ENCODE assay signal across 8 cellular contexts in genomic region chr5:154520861-154521453, GRCh38. TPM values are rescaled to one million over a fixed set of nuclear protein-coding genes. Genes with fewer than 3 reads are reported as not detected.
DNase-seq lines count a peak whose midpoint lies in the region; ATAC-seq, FAIRE-seq and TF ChIP-seq lines count a peak whose summit lies in the region.
"Had no signal": no experiment of that assay in that cellular context is flagged by ENCODE, and none has a peak within 500 bp of the region (broad histone marks: within the 10 kb centered on the region; RNA-seq: fewer than 3 reads in every experiment).

No MANE protein-coding gene starts in this region.

- no peak for FAIRE-seq in HTR-8/SVneo (lab: Jason Lieb, UNC)

- POLR2A ChIA-PET in WTC11 (lab: Charles Lee) = interaction anchor here (0.6 to 1.4 kb wide), 4 partner anchors 10 to 507 kb away, joined by 3 to 5 read pairs (median 4); no protein-coding TSS in a partner anchor

- H3K27me3 Mint-ChIP-seq in WTC11 (ENCODE audit: low read depth) = peaks cover 32% of the 10 kb centered on the region

- no peaks in the 10 kb centered on the region for H3K36me3 Mint-ChIP-seq in WTC11

- ATAC-seq in WTC11 = peak; percentile 95
- ATAC-seq in HG02981 (IDR thresholded peaks at IDR 0.05; ENCODE audit: unreplicated experiment) = no peak

- peaks cover 22% of the 10 kb centered on the region for H3K4me1 Mint-ChIP-seq in WTC11

- H3K27ac Mint-ChIP-seq in WTC11 = peak overlapping the region; percentile 92

- CTCF ChIA-PET in WTC11 (lab: Charles Lee) = interaction anchor here (0.6 to 3.6 kb wide), 54 partner anchors 9 to 449 kb away, joined by 3 to 82 read pairs (median 5); partner anchors contain the start of genes CNOT8, FAXDC2, GALNT10 and HAND1

- peak; percentile 96 for DNase-seq in ELF-1 (ENCODE audit: low read depth, low spot score)
- peak; percentile 67 for DNase-seq in HTR-8/SVneo (ENCODE audit: insufficient read length, low spot score)
- DNase-seq in WTC11 (ENCODE audit: low spot score) = peak; percentile 91
- peak; percentile 25 for DNase-seq in inferior parietal cortex (ENCODE audit: extremely low spot score)
- no peak for DNase-seq in activated effector memory CD4-positive, alpha-beta T cell treated with anti-CD3 and anti-CD28 coated beads, Interleukin-2, amount 50 U/mL, for 16 hours
- DNase-seq in HK-2 (ENCODE audit: unreplicated experiment) = no peak

- no peaks in the 10 kb centered on the region for H3K9me3 Mint-ChIP-seq in WTC11

- TF ChIP-seq CTCF in WTC11 (IDR thresholded peaks at IDR 0.05) = peak; percentile 79

- H3K4me3 Mint-ChIP-seq in WTC11 = peak overlapping the region; percentile 77

TF ChIP-seq in WTC11, 78 proteins besides CTCF, POLR2A, EP300 and RAD21 (continues in another document):
- TF ChIP-seq GTF2I (CRISPR knock-in tag; conservative IDR thresholded peaks at IDR 0.05) (no peak), AR (CRISPR knock-in tag; IDR thresholded peaks at IDR 0.05) (no peak), ZNF138 (CRISPR knock-in tag; conservative IDR thresholded peaks at IDR 0.05) (no peak), FOXP1 (CRISPR knock-in tag; IDR thresholded peaks at IDR 0.05; ENCODE audit: borderline replicate concordance) (no peak), ESRRA (CRISPR knock-in tag; IDR thresholded peaks at IDR 0.05; ENCODE audit: borderline replicate concordance) (no peak), ZNF281 (CRISPR knock-in tag; IDR thresholded peaks at IDR 0.05) (peak; percentile 46; the same call in 1 of the 2 replicates), MAX (CRISPR knock-in tag; IDR thresholded peaks at IDR 0.05) (0 out of 2 replicates have a peak, but pooled peaks have one; percentile 52), RORB (CRISPR knock-in tag; IDR thresholded peaks at IDR 0.05) (no peak), E2F5 (CRISPR knock-in tag; IDR thresholded peaks at IDR 0.05) (0 out of 2 replicates have a peak, but pooled peaks have one; percentile 36), GABPB1 (CRISPR knock-in tag; IDR thresholded peaks at IDR 0.05) (no peak), SP1 (CRISPR knock-in tag; conservative IDR thresholded peaks at IDR 0.05) (no peak; the same call in 1 of the 2 replicates), PRDM15 (CRISPR knock-in tag; IDR thresholded peaks at IDR 0.05) (peak; percentile 55; the same call in 1 of the 2 replicates), IRF2 (CRISPR knock-in tag; IDR thresholded peaks at IDR 0.05; ENCODE audit: borderline replicate concordance, low read depth) (no peak), STAT6 (CRISPR knock-in tag; conservative IDR thresholded peaks at IDR 0.05; ENCODE audit: low read depth) (no peak)

RNA-seq across cellular contexts. Expression of gene HAND1, which starts 42.9 kb away (rescaled TPM):
- total RNA-seq in WTC11 (2021) = not detected in 3 replicates
- total RNA-seq: skeletal muscle tissue had no signal

Comparison
In these comparisons a context has a peak if more than half of its experiments do, and no peak if none do; other contexts are left out.
1. DNase-seq: peak in ELF-1 (single experiment), HTR-8/SVneo (single experiment), WTC11 (single experiment) and inferior parietal cortex (single experiment); none in activated effector memory CD4-positive, alpha-beta T cell treated with anti-CD3 and anti-CD28 coated beads, Interleukin-2, amount 50 U/mL, for 16 hours (single experiment) and HK-2 (single experiment).